Comparison of ENCODE assay signal across 20 cellular contexts in the genomic region with DNA sequence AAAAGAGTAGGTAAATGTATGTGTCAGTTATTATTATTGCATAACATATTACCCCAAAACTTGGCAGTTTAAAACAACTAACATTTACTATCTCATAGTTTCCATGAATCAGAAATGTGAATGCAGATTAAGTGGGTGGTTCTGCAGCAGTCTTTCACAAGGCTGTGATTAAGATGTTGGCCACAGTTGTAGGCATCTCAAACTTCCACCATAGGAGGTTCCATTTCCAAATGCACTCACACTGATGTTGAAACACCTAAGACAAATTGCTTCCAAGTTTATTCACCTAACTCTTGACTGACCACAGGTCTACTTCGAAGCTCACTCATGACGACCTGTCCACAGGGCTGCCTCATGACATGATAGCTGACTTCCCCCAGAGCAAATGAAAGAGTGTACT.
DNase-seq lines count a peak whose midpoint lies in the region; ATAC-seq and TF ChIP-seq lines count a peak whose summit lies in the region.
"Had no signal": no experiment of that assay in that cellular context is flagged by ENCODE, and none has a peak within 500 bp of the region (broad histone marks: within the 10 kb centered on the region; RNA-seq: fewer than 3 reads in every experiment).

No MANE protein-coding gene starts in this region.

- H3K36me3 ChIP-seq in right atrium auricular region (no peaks in the 10 kb centered on the region), adipocyte (ENCODE audit: control insufficient read depth, insufficient read depth, low read length, severe bottlenecking) (no peaks in the 10 kb centered on the region)
- H3K36me3 ChIP-seq: BLaER1 had no signal

- no peak overlapping the region for H3K9ac ChIP-seq in adipocyte (ENCODE audit: low read length)
- H3K9ac ChIP-seq: BLaER1, KMS-11 had no signal

- H3K27me3 Mint-ChIP-seq in activated CD4-positive, alpha-beta T cell treated with anti-CD3 and anti-CD28 coated beads, Interleukin-2, amount 10 ng/mL, durations not matched to agents 24 days and 14 days: no peaks in the 10 kb centered on the region
- H3K27me3 Mint-ChIP-seq: CD4-positive, alpha-beta memory T cell had no signal

- no peaks in the 10 kb centered on the region for H3K9me3 ChIP-seq in right atrium auricular region
- H3K9me3 ChIP-seq in adipocyte (ENCODE audit: control insufficient read depth, low read length): no peaks in the 10 kb centered on the region
- H3K9me3 ChIP-seq: BLaER1 had no signal

- H3K27ac ChIP-seq in right atrium auricular region: no peak overlapping the region
- H3K27ac ChIP-seq: BLaER1, KMS-11, SK-N-MC had no signal

- peak; percentile 19 to 98 for ATAC-seq in left cardiac atrium

- H3K4me1 Mint-ChIP-seq in activated CD4-positive, alpha-beta T cell treated with anti-CD3 and anti-CD28 coated beads, Interleukin-2, amount 10 ng/mL, durations not matched to agents 24 days and 14 days: no peaks in the 10 kb centered on the region
- H3K4me1 Mint-ChIP-seq: CD4-positive, alpha-beta memory T cell had no signal

- H3K27ac Mint-ChIP-seq in activated CD4-positive, alpha-beta T cell treated with anti-CD3 and anti-CD28 coated beads, Interleukin-2, amount 10 ng/mL, durations not matched to agents 24 days and 14 days: no peak overlapping the region
- H3K27ac Mint-ChIP-seq: CD4-positive, alpha-beta memory T cell had no signal

- intact Hi-C loops in left cardiac atrium (cut with DNase I): no loop called here
- intact Hi-C loops in activated CD4-positive, alpha-beta T cell treated with anti-CD3 and anti-CD28 coated beads, Interleukin-2, amount 10 ng/mL, durations not matched to agents 24 days and 14 days (cut with micrococcal nuclease): no loop called here

- no peak overlapping the region for H3K4me3 Mint-ChIP-seq in activated CD4-positive, alpha-beta T cell treated with anti-CD3 and anti-CD28 coated beads, Interleukin-2, amount 10 ng/mL, durations not matched to agents 24 days and 14 days
- H3K4me3 Mint-ChIP-seq: CD4-positive, alpha-beta memory T cell had no signal

- no peaks in the 10 kb centered on the region for H3K4me1 ChIP-seq in right atrium auricular region
- peaks cover 2% of the 10 kb centered on the region for H3K4me1 ChIP-seq in adipocyte (ENCODE audit: control insufficient read depth, insufficient read depth, low read length)
- H3K4me1 ChIP-seq: BLaER1 had no signal

- peaks cover 4% of the 10 kb centered on the region for H3K9me3 Mint-ChIP-seq in activated CD4-positive, alpha-beta T cell treated with anti-CD3 and anti-CD28 coated beads, Interleukin-2, amount 10 ng/mL, durations not matched to agents 24 days and 14 days

- H3K36me3 Mint-ChIP-seq in activated CD4-positive, alpha-beta T cell treated with anti-CD3 and anti-CD28 coated beads, Interleukin-2, amount 10 ng/mL, durations not matched to agents 24 days and 14 days (ENCODE audit: low read depth): no peaks in the 10 kb centered on the region
- H3K36me3 Mint-ChIP-seq: CD4-positive, alpha-beta memory T cell had no signal

- H3K27me3 ChIP-seq in right atrium auricular region: no peaks in the 10 kb centered on the region
- no peaks in the 10 kb centered on the region for H3K27me3 ChIP-seq in adipocyte (replicated peaks; ENCODE audit: control insufficient read depth, insufficient read depth, low read length)
- H3K27me3 ChIP-seq: BLaER1 had no signal

- H3K4me3 ChIP-seq in right atrium auricular region: no peak overlapping the region
- no peak overlapping the region for H3K4me3 ChIP-seq in adipocyte (ENCODE audit: low read length)
- H3K4me3 ChIP-seq in fibroblast of mammary gland (ENCODE audit: control insufficient read depth, low read depth, low read length): no peak overlapping the region
- H3K4me3 ChIP-seq: BLaER1, SK-N-MC had no signal

- TF ChIP-seq CTCF in right atrium auricular region (IDR thresholded peaks at IDR 0.05): no peak
- no peak for TF ChIP-seq CTCF in fibroblast of mammary gland (conservative IDR thresholded peaks at IDR 0.05; ENCODE audit: control insufficient read depth, insufficient read depth, low read depth, low read length)

- DNase-seq in left cardiac atrium (no peak), right atrium auricular region (ENCODE audit: low spot score) (no peak), adipocyte (ENCODE audit: low read depth) (peak; percentile 53), fibroblast of mammary gland (ENCODE audit: low read depth) (peak; percentile 32), stromal cell of bone marrow (ENCODE audit: low read depth) (peak; percentile 40), NCI-H2081 treated with DMSO at 0.1 percent for 48 hours (lab: John Stamatoyannopoulos, UW) (no peak), anterior cingulate cortex (lab: John Stamatoyannopoulos, UW) (no peak)
- no peak for DNase-seq in activated CD4-positive, alpha-beta T cell treated with anti-CD3 and anti-CD28 coated beads, Interleukin-2, amount 10 ng/mL, durations not matched to agents 24 days and 14 days
- DNase-seq: 8988T; CD4-positive, alpha-beta memory T cell; NCI-H1436; NCI-H2029 treated with DMSO at 0.1 percent for 48 hours; NCI-H2171 treated with DMSO at 0.1 percent for 48 hours; NCI-H524; NCI-H82; OCI-M1; SHP77 had no signal

Comparison
In these comparisons a context has a peak if more than half of its experiments do, and no peak if none do; other contexts are left out.
1. DNase-seq: peak in adipocyte (single experiment), fibroblast of mammary gland (single experiment) and stromal cell of bone marrow (single experiment); none in left cardiac atrium (single experiment), right atrium auricular region (single experiment), NCI-H2081 treated with DMSO at 0.1 percent for 48 hours (single experiment), activated CD4-positive, alpha-beta T cell treated with anti-CD3 and anti-CD28 coated beads, Interleukin-2, amount 10 ng/mL, durations not matched to agents 24 days and 14 days (single experiment) and anterior cingulate cortex (0 of 58).